1 cellular context compared by ENCODE assay signal in genomic region chr19:35291259-35291658, GRCh38.
A peak's percentile ranks its signal among the peaks of the same experiment; 100 is the strongest.
TF ChIP-seq lines count a peak whose summit lies in the region.

No MANE protein-coding gene starts in this region.

TF ChIP-seq in HepG2, 621 proteins besides CTCF, POLR2A, EP300 and RAD21:
- 0 out of 2 replicates have a peak, but pooled peaks have one; percentile 8 for TF ChIP-seq BCL6 (CRISPR knock-in tag; IDR thresholded peaks at IDR 0.05)
- no peak for TF ChIP-seq TEF (CRISPR knock-in tag; IDR thresholded peaks at IDR 0.05)
